ENCODE assay signal across 1 cellular context in genomic region chr1:64842244-64842643, GRCh38.
TF ChIP-seq lines count a peak whose summit lies in the region.

No MANE protein-coding gene starts in this region.

TF ChIP-seq in IMR-90, 13 proteins besides CTCF, POLR2A, EP300 and RAD21:
- no peak for TF ChIP-seq RFX5 (IDR thresholded peaks at IDR 0.05; ENCODE audit: low read depth, low read length)
- TF ChIP-seq NFE2L2 (IDR thresholded peaks at IDR 0.05; ENCODE audit: low read depth, low read length) = no peak
- no peak for TF ChIP-seq FOS (IDR thresholded peaks at IDR 0.05; ENCODE audit: low read depth, low read length)
- TF ChIP-seq USF2 (IDR thresholded peaks at IDR 0.05; ENCODE audit: low read depth, low read length) = no peak
- no peak for TF ChIP-seq MAZ (IDR thresholded peaks at IDR 0.05; ENCODE audit: borderline replicate concordance, low read depth, low read length)
- no peak for TF ChIP-seq CHD1 (IDR thresholded peaks at IDR 0.05; ENCODE audit: low read depth, low read length)
- TF ChIP-seq MXI1 (IDR thresholded peaks at IDR 0.05; ENCODE audit: borderline replicate concordance, low read depth, low read length) = no peak
- TF ChIP-seq CEBPB (IDR thresholded peaks at IDR 0.05; ENCODE audit: low read depth, low read length) = no peak
- no peak for TF ChIP-seq MAFK (IDR thresholded peaks at IDR 0.05; ENCODE audit: low read depth, low read length)
- no peak for TF ChIP-seq ELK1 (IDR thresholded peaks at IDR 0.05; ENCODE audit: borderline replicate concordance, low read depth, low read length)
- TF ChIP-seq BHLHE40 (IDR thresholded peaks at IDR 0.05; ENCODE audit: low read depth, low read length) = no peak
- TF ChIP-seq SMC3 (IDR thresholded peaks at IDR 0.05; ENCODE audit: low read depth, low read length) = no peak
- no peak for TF ChIP-seq RCOR1 (IDR thresholded peaks at IDR 0.05; ENCODE audit: insufficient replicate concordance, low read length)
